ENCODE assay signal across 19 cellular contexts in the genomic region with DNA sequence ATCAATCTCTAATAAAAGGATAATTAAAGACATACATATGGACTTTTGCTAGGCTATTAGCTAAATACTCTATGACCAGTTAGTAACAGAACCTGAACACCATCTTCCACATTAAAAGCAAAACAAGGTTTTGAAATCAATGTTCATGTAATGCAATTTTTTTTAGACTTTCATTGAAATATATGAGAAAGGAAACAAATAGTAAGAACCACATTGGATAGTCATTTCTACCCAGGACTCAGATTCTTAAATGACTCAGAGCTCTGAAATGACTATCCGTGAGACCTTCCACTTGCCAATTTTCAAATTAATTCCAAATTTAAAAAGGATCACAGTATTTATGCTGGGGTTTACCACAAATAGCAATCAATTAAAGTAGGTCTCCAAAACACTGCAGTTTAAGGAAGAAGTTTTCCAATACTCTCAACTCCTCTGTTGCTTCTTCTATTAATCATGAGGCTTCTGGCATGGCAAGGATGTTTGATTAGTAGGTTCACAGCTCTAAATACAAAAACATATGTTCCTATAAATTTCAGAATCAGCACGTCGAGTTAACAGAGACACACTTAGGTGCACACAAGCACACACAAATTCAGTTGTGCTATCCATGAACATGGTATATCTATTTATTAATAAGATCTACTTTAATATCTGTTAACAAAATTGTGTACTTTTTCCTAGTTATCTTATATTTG.
DNase-seq lines count a peak whose midpoint lies in the region; ATAC-seq and TF ChIP-seq lines count a peak whose summit lies in the region.
"Had no signal": no experiment of that assay in that cellular context is flagged by ENCODE, and none has a peak within 500 bp of the region (broad histone marks: within the 10 kb centered on the region; RNA-seq: fewer than 3 reads in every experiment).

No MANE protein-coding gene starts in this region.

- H3K4me3 ChIP-seq in transverse colon, result no peak overlapping the region
- H3K4me3 ChIP-seq: A549, ascending aorta, K562, PC-9, prostate gland, thyroid gland had no signal

- DNase-seq in activated CD4-positive, alpha-beta memory T cell treated with anti-CD3 and anti-CD28 coated beads, Interleukin-2, amount 10 ng/mL, durations not matched to agents 7 days and 5 days, result no peak
- DNase-seq in activated CD4-positive, alpha-beta memory T cell treated with anti-CD3 and anti-CD28 coated beads for 36 hours, result no peak
- DNase-seq in fibroblast of gingiva (ENCODE audit: low read depth), result peak; percentile 74
- DNase-seq in glomerular visceral epithelial cell (ENCODE audit: extremely low spot score), result no peak
- DNase-seq in transverse colon, result no peak
- DNase-seq: cortex of kidney, hippocampal formation, NCI-H345, PC-9, thyroid gland had no signal

- H3K4me1 Mint-ChIP-seq in activated CD4-positive, alpha-beta memory T cell treated with anti-CD3 and anti-CD28 coated beads, Interleukin-2, amount 10 ng/mL, durations not matched to agents 7 days and 5 days, result peaks cover 13% of the 10 kb centered on the region
- peaks cover 18% of the 10 kb centered on the region for H3K4me1 Mint-ChIP-seq in activated CD4-positive, alpha-beta memory T cell treated with anti-CD3 and anti-CD28 coated beads for 36 hours (ENCODE audit: low read depth)
- H3K4me1 Mint-ChIP-seq: WTC11 had no signal

- H3K9me3 ChIP-seq in transverse colon, result peaks cover 12 to 25% of the 10 kb centered on the region in 2 donors
- H3K9me3 ChIP-seq: prostate gland, thyroid gland had no signal

- in situ Hi-C loops in transverse colon (cut with MboI; ENCODE audit: low pct_ligation_motif_present in 1 of 4, low pct_unique_long_range_greater_than_20kb in 1 of 4, low sequenced_read_pairs in 3 of 4), result no loop called here

- H3K27me3 ChIP-seq in transverse colon, result no peaks in the 10 kb centered on the region
- H3K27me3 ChIP-seq: ascending aorta, thyroid gland had no signal

- CTCF ChIA-PET in activated CD4-positive, alpha-beta memory T cell treated with anti-CD3 and anti-CD28 coated beads, Interleukin-2, amount 10 ng/mL, durations not matched to agents 7 days and 5 days (lab: Charles Lee), result interaction anchor here (0.6 kb wide), 1 partner anchor 458 kb away, joined by 4 read pairs; no protein-coding TSS in a partner anchor
- CTCF ChIA-PET in activated CD4-positive, alpha-beta memory T cell treated with anti-CD3 and anti-CD28 coated beads for 36 hours (lab: Charles Lee), result interaction anchor here (0.7 to 1.4 kb wide), 4 partner anchors 9 to 330 kb away, joined by 3 read pairs; no protein-coding TSS in a partner anchor

- peaks cover 51% of the 10 kb centered on the region for H3K9me3 Mint-ChIP-seq in activated CD4-positive, alpha-beta memory T cell treated with anti-CD3 and anti-CD28 coated beads, Interleukin-2, amount 10 ng/mL, durations not matched to agents 7 days and 5 days
- peaks cover 38% of the 10 kb centered on the region for H3K9me3 Mint-ChIP-seq in activated CD4-positive, alpha-beta memory T cell treated with anti-CD3 and anti-CD28 coated beads for 36 hours

- no peak overlapping the region for H3K27ac ChIP-seq in transverse colon
- H3K27ac ChIP-seq: A549, ascending aorta, PC-9, prostate gland, thyroid gland had no signal

- no peaks in the 10 kb centered on the region for H3K4me1 ChIP-seq in transverse colon
- H3K4me1 ChIP-seq: A549, ascending aorta, prostate gland, thyroid gland had no signal

- TF ChIP-seq EP300 in transverse colon (IDR thresholded peaks at IDR 0.05; ENCODE audit: low read depth), result no peak

- intact Hi-C loops in activated CD4-positive, alpha-beta memory T cell treated with anti-CD3 and anti-CD28 coated beads for 36 hours (cut with micrococcal nuclease), result loop anchor here (1.0 to 10.0 kb wide), 6 partner anchors 15 to 627 kb away; no protein-coding TSS in a partner anchor
- intact Hi-C loops in transverse colon (cut with DNase I; ENCODE audit: low total_unique reads), result no loop called here

- H3K4me3 Mint-ChIP-seq in activated CD4-positive, alpha-beta memory T cell treated with anti-CD3 and anti-CD28 coated beads, Interleukin-2, amount 10 ng/mL, durations not matched to agents 7 days and 5 days, result no peak overlapping the region
- H3K4me3 Mint-ChIP-seq in activated CD4-positive, alpha-beta memory T cell treated with anti-CD3 and anti-CD28 coated beads for 36 hours, result no peak overlapping the region
- H3K4me3 Mint-ChIP-seq: WTC11 had no signal

- peaks cover 2% of the 10 kb centered on the region for H3K27me3 Mint-ChIP-seq in activated CD4-positive, alpha-beta memory T cell treated with anti-CD3 and anti-CD28 coated beads, Interleukin-2, amount 10 ng/mL, durations not matched to agents 7 days and 5 days
- H3K27me3 Mint-ChIP-seq in activated CD4-positive, alpha-beta memory T cell treated with anti-CD3 and anti-CD28 coated beads for 36 hours, result peaks cover 20% of the 10 kb centered on the region

- no peak for TF ChIP-seq POLR2A in transverse colon (IDR thresholded peaks at IDR 0.05)

- ATAC-seq in GM19452 (IDR thresholded peaks at IDR 0.05; ENCODE audit: unreplicated experiment), result peak; percentile 55
- peak; percentile 62 for ATAC-seq in HG03039 (IDR thresholded peaks at IDR 0.05; ENCODE audit: unreplicated experiment)
- no peak for ATAC-seq in HG03457 (IDR thresholded peaks at IDR 0.05; ENCODE audit: unreplicated experiment)
- ATAC-seq: A549, esophagus mucosa, K562, WTC11 had no signal

- no peak for TF ChIP-seq CTCF in transverse colon (IDR thresholded peaks at IDR 0.05)

- POLR2A ChIA-PET in activated CD4-positive, alpha-beta memory T cell treated with anti-CD3 and anti-CD28 coated beads, Interleukin-2, amount 10 ng/mL, durations not matched to agents 7 days and 5 days (lab: Charles Lee), result interaction anchor here (0.8 to 2.0 kb wide), 8 partner anchors 10 to 925 kb away, joined by 3 to 5 read pairs (median 3); a partner anchor contains a TSS
- POLR2A ChIA-PET in activated CD4-positive, alpha-beta memory T cell treated with anti-CD3 and anti-CD28 coated beads for 36 hours (lab: Charles Lee), result interaction anchor here (0.7 to 1.4 kb wide), 4 partner anchors 15 to 330 kb away, joined by 3 to 6 read pairs (median 3); no protein-coding TSS in a partner anchor

- 78 to 87% methylated on average over 3 of the region's 3 CpGs for WGBS in transverse colon (ENCODE audit: low coverage in 1 of 2), 2 donors

- peaks cover 50% of the 10 kb centered on the region for H3K36me3 Mint-ChIP-seq in activated CD4-positive, alpha-beta memory T cell treated with anti-CD3 and anti-CD28 coated beads, Interleukin-2, amount 10 ng/mL, durations not matched to agents 7 days and 5 days (ENCODE audit: low read depth)
- peaks cover 28% of the 10 kb centered on the region for H3K36me3 Mint-ChIP-seq in activated CD4-positive, alpha-beta memory T cell treated with anti-CD3 and anti-CD28 coated beads for 36 hours

- H3K27ac Mint-ChIP-seq in activated CD4-positive, alpha-beta memory T cell treated with anti-CD3 and anti-CD28 coated beads, Interleukin-2, amount 10 ng/mL, durations not matched to agents 7 days and 5 days, result peak overlapping the region; percentile 8
- no peak overlapping the region for H3K27ac Mint-ChIP-seq in activated CD4-positive, alpha-beta memory T cell treated with anti-CD3 and anti-CD28 coated beads for 36 hours
- H3K27ac Mint-ChIP-seq: WTC11 had no signal

- H3K36me3 ChIP-seq in transverse colon, result no peaks in the 10 kb centered on the region
- H3K36me3 ChIP-seq: ascending aorta, prostate gland, thyroid gland had no signal
